1 cellular context compared by ENCODE assay signal in genomic region chr3:94036909-94037507, GRCh38.
TF ChIP-seq lines count a peak whose summit lies in the region.

No MANE protein-coding gene starts in this region.

TF ChIP-seq in WTC11, 78 proteins besides CTCF, POLR2A, EP300 and RAD21 (continued from another document):
- no peak for TF ChIP-seq ELF4 (CRISPR knock-in tag; IDR thresholded peaks at IDR 0.05; ENCODE audit: low read depth)
- no peak for TF ChIP-seq NR3C1 (CRISPR knock-in tag; conservative IDR thresholded peaks at IDR 0.05; ENCODE audit: low read depth)
- TF ChIP-seq EMX1 (CRISPR knock-in tag; IDR thresholded peaks at IDR 0.05), result no peak
- no peak for TF ChIP-seq AFF4 (CRISPR knock-in tag; IDR thresholded peaks at IDR 0.05; ENCODE audit: borderline replicate concordance)
- TF ChIP-seq ZNF671 (CRISPR knock-in tag; IDR thresholded peaks at IDR 0.05), result no peak
